Comparison of ENCODE assay signal across 8 cellular contexts in the genomic region with DNA sequence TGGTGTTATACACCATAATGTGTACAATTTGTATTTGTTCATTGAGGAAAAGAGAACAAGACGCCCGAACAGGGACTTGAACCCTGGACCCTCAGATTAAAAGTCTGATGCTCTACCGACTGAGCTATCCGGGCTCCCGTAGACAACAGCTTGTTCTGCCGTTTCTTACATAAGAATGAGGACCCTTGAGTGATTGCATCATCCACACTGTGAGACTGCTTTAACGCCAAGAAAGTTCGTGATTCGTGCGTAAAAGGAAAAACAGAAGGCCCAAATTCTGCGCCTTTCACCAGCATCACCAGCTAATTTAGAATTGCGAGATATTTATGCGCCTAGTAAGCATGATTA. TPM values are rescaled to one million over a fixed set of nuclear protein-coding genes. Genes with fewer than 3 reads are reported as not detected.
DNase-seq lines count a peak whose midpoint lies in the region; ATAC-seq, FAIRE-seq and TF ChIP-seq lines count a peak whose summit lies in the region.

No MANE protein-coding gene starts in this region.

- no peaks in the 10 kb centered on the region for H3K9me3 Mint-ChIP-seq in activated CD8-positive, alpha-beta memory T cell treated with anti-CD3 and anti-CD28 coated beads, Interleukin-2, amount 10 ng/mL, durations not matched to agents 7 days and 5 days (ENCODE audit: low read depth)
- H3K9me3 Mint-ChIP-seq in endothelial cell (ENCODE audit: unreplicated experiment), result no peaks in the 10 kb centered on the region

- CTCF ChIA-PET in activated CD8-positive, alpha-beta memory T cell treated with anti-CD3 and anti-CD28 coated beads, Interleukin-2, amount 10 ng/mL, durations not matched to agents 7 days and 5 days (lab: Charles Lee), result interaction anchor here (0.8 to 18.4 kb wide), 15 partner anchors 9 to 300 kb away, joined by 3 to 918 read pairs (median 4); a partner anchor contains a TSS

- H3K27me3 ChIP-seq in mononuclear cell (ENCODE audit: insufficient read depth, low read length), result no peaks in the 10 kb centered on the region

- H3K4me1 ChIP-seq in mononuclear cell (ENCODE audit: insufficient read depth, low read length), result peaks cover 45% of the 10 kb centered on the region

- peak; percentile 49 for ATAC-seq in GM21390 (IDR thresholded peaks at IDR 0.05; ENCODE audit: unreplicated experiment)
- peak; percentile 79 for ATAC-seq in activated CD8-positive, alpha-beta memory T cell treated with anti-CD3 and anti-CD28 coated beads, Interleukin-2, amount 10 ng/mL, durations not matched to agents 7 days and 5 days

- H3K27me3 Mint-ChIP-seq in activated CD8-positive, alpha-beta memory T cell treated with anti-CD3 and anti-CD28 coated beads, Interleukin-2, amount 10 ng/mL, durations not matched to agents 7 days and 5 days, result no peaks in the 10 kb centered on the region
- peaks cover 23% of the 10 kb centered on the region for H3K27me3 Mint-ChIP-seq in endothelial cell (ENCODE audit: unreplicated experiment)

- no peaks in the 10 kb centered on the region for H3K9me3 ChIP-seq in mononuclear cell (ENCODE audit: low read depth, low read length)

- H3K4me1 Mint-ChIP-seq in activated CD8-positive, alpha-beta memory T cell treated with anti-CD3 and anti-CD28 coated beads, Interleukin-2, amount 10 ng/mL, durations not matched to agents 7 days and 5 days, result peaks cover 31% of the 10 kb centered on the region
- H3K4me1 Mint-ChIP-seq in endothelial cell (ENCODE audit: unreplicated experiment), result peaks cover 47% of the 10 kb centered on the region

- H3K27ac Mint-ChIP-seq in activated CD8-positive, alpha-beta memory T cell treated with anti-CD3 and anti-CD28 coated beads, Interleukin-2, amount 10 ng/mL, durations not matched to agents 7 days and 5 days, result peak overlapping the region; percentile 100
- H3K27ac Mint-ChIP-seq in endothelial cell (ENCODE audit: unreplicated experiment), result peak overlapping the region; percentile 91

- DNase-seq in CMK (ENCODE audit: low read depth) (peak; percentile 94), HTR-8/SVneo (ENCODE audit: insufficient read length, low spot score) (peak; percentile 61), NOMO-1 treated with DMSO at 0.1 percent for 48 hours (lab: John Stamatoyannopoulos, UW; ENCODE audit: unreplicated experiment) (peak; percentile 87), endothelial cell (ENCODE audit: low spot score) (peak; percentile 87)
- DNase-seq in activated CD8-positive, alpha-beta memory T cell treated with anti-CD3 and anti-CD28 coated beads, Interleukin-2, amount 10 ng/mL, durations not matched to agents 7 days and 5 days, result peak; percentile 93
- peak; percentile 75 to 78 for DNase-seq in stimulated activated CD8-positive, alpha-beta memory T cell treated with anti-CD3 and anti-CD28 coated beads, Interleukin-2, amount 100 ng/mL, for 1 hour (ENCODE audit: low read depth in 2 of 2)

- H3K36me3 Mint-ChIP-seq in activated CD8-positive, alpha-beta memory T cell treated with anti-CD3 and anti-CD28 coated beads, Interleukin-2, amount 10 ng/mL, durations not matched to agents 7 days and 5 days, result no peaks in the 10 kb centered on the region
- peaks cover 17% of the 10 kb centered on the region for H3K36me3 Mint-ChIP-seq in endothelial cell (ENCODE audit: low read depth, unreplicated experiment)

- TF ChIP-seq CTCF in endothelial cell (IDR thresholded peaks at IDR 0.05; ENCODE audit: unreplicated experiment), result no peak

- H3K4me3 Mint-ChIP-seq in activated CD8-positive, alpha-beta memory T cell treated with anti-CD3 and anti-CD28 coated beads, Interleukin-2, amount 10 ng/mL, durations not matched to agents 7 days and 5 days, result peak overlapping the region; percentile 85
- H3K4me3 Mint-ChIP-seq in endothelial cell (ENCODE audit: unreplicated experiment), result peak overlapping the region; percentile 95

- FAIRE-seq in HTR-8/SVneo (lab: Jason Lieb, UNC), result no peak

- H3K4me3 ChIP-seq in mononuclear cell (ENCODE audit: low read length), result peak overlapping the region; percentile 47

RNA-seq across cellular contexts. Expression of a gene that starts 9.3 kb away (rescaled TPM):
- 10 to 100 TPM; 74.7 to 100.0 TPM for total RNA-seq in activated CD8-positive, alpha-beta memory T cell treated with anti-CD3 and anti-CD28 coated beads, Interleukin-2, amount 10 ng/mL, durations not matched to agents 7 days and 5 days
- total RNA-seq in endothelial cell (ENCODE audit: unreplicated experiment) (57.8 TPM), mononuclear cell (169 TPM)

RNA-seq across cellular contexts. Expression of a gene that starts 12.3 kb away (rescaled TPM):
- 10 to 100 TPM; 21.6 to 26.0 TPM for total RNA-seq in activated CD8-positive, alpha-beta memory T cell treated with anti-CD3 and anti-CD28 coated beads, Interleukin-2, amount 10 ng/mL, durations not matched to agents 7 days and 5 days
- total RNA-seq in endothelial cell (ENCODE audit: unreplicated experiment) (256 TPM), mononuclear cell (18.1 TPM)

Comparison
In these comparisons a context has a peak if more than half of its experiments do, and no peak if none do; other contexts are left out.
1. Peak in every context shown above with its lines: DNase-seq, ATAC-seq and H3K4me3 ChIP-seq.